Comparison of ENCODE assay signal across 8 cellular contexts in genomic region chr14:91022622-91023028, GRCh38. TPM values are rescaled to one million over a fixed set of nuclear protein-coding genes. Genes with fewer than 3 reads are reported as not detected.
A peak's percentile ranks its signal among the peaks of the same experiment; 100 is the strongest.
DNase-seq lines count a peak whose midpoint lies in the region; ATAC-seq, FAIRE-seq and TF ChIP-seq lines count a peak whose summit lies in the region.
"Not testable (repeated sequence)": the region's sequence is repeated elsewhere in the genome, so short reads cannot be mapped to it uniquely, and the experiment has no call there.

No MANE protein-coding gene starts in this region.

- ATAC-seq in GM18520 (IDR thresholded peaks at IDR 0.05; ENCODE audit: unreplicated experiment): peak; percentile 75
- ATAC-seq in GM21786 (IDR thresholded peaks at IDR 0.05; ENCODE audit: unreplicated experiment): peak; percentile 95
- peak; percentile 81 for ATAC-seq in HG03439 (IDR thresholded peaks at IDR 0.05; ENCODE audit: unreplicated experiment)
- peak in 2 of 4 donors; percentile 54 to 60 for ATAC-seq in pancreas

- not testable (repeated sequence) for TF ChIP-seq CTCF in pancreas (IDR thresholded peaks at IDR 0.05)

- H3K36me3 ChIP-seq in ACC112 (ENCODE audit: insufficient read depth, low read length); pancreas: not testable (repeated sequence)

- H3K4me1 ChIP-seq in ACC112 (ENCODE audit: control insufficient read depth, insufficient read depth, low read length, unreplicated experiment); pancreas: not testable (repeated sequence)

- H3K27me3 ChIP-seq in ACC112 (ENCODE audit: insufficient read depth, low read length); pancreas: not testable (repeated sequence)

- H3K79me2 ChIP-seq in ACC112 (ENCODE audit: control insufficient read depth, insufficient read depth, low read length, unreplicated experiment): not testable (repeated sequence)

- peak; percentile 65 for FAIRE-seq in pancreas (lab: Jason Lieb, UNC)

- H3K27ac ChIP-seq in ACC112 (ENCODE audit: low read depth, low read length): not testable (repeated sequence)
- peak overlapping the region in 2 of 4 donors; percentile 15 to 48 for H3K27ac ChIP-seq in pancreas

- intact Hi-C loops in pancreas (cut with DNase I): not testable (repeated sequence)

- DNase-seq in RPMI7951 (ENCODE audit: low read depth) (peak; percentile 4), fibroblast of the conjunctiva (ENCODE audit: low read depth) (peak; percentile 6)
- DNase-seq in activated effector memory CD4-positive, alpha-beta T cell treated with Interleukin-2 at 50 U/mL for 16 hours: peak; percentile 8
- DNase-seq in pancreas: not testable (repeated sequence)

- not testable (repeated sequence) for H3K9me3 ChIP-seq in pancreas

- WGBS in pancreas, 2 donors: 90 to 91% methylated on average over 9 of the region's 9 CpGs

- peak overlapping the region; percentile 54 for H2AFZ ChIP-seq in ACC112 (ENCODE audit: low read length, unreplicated experiment)

- H3K4me3 ChIP-seq in ACC112 (ENCODE audit: low read depth, low read length) (peak overlapping the region; percentile 56), pancreas (peak overlapping the region in 1 of 4 donors; percentile 0)

RNA-seq across cellular contexts. Expression of gene RPS6KA5, which starts 37.8 kb away (rescaled TPM):
- total RNA-seq in RPMI7951 (2014; rRNA removed; shearing (Covaris generic)): 1.7 and 2.3 TPM in 2 replicates
- 1 to 10 TPM; 2.5 to 3.5 (median 3.2) TPM for total RNA-seq in pancreas
- polyA plus RNA-seq in pancreas: 1 to 10 TPM in 1 of 2 donors, under 1 TPM in 1; 0.95 to 1.1 TPM
